24 cellular contexts compared by ENCODE assay signal in genomic region chr18:46696268-46696667, GRCh38. TPM values are rescaled to one million over a fixed set of nuclear protein-coding genes. Genes with fewer than 3 reads are reported as not detected.
A peak's percentile ranks its signal among the peaks of the same experiment; 100 is the strongest.
DNase-seq lines count a peak whose midpoint lies in the region; ATAC-seq, FAIRE-seq and TF ChIP-seq lines count a peak whose summit lies in the region.
"Had no signal": no experiment of that assay in that cellular context is flagged by ENCODE, and none has a peak within 500 bp of the region (broad histone marks: within the 10 kb centered on the region; RNA-seq: fewer than 3 reads in every experiment).

No MANE protein-coding gene starts in this region.

- ATAC-seq in Right ventricle myocardium superior (ENCODE audit: poor library complexity) = peak; percentile 48
- no peak for ATAC-seq in Right ventricle myocardium inferior
- peak; percentile 92 for ATAC-seq in left ventricle myocardium superior
- ATAC-seq in GM19397 (IDR thresholded peaks at IDR 0.05; ENCODE audit: unreplicated experiment) = no peak
- ATAC-seq: A549, HCT116 had no signal

- no peak overlapping the region for H3K4me3 ChIP-seq in testis
- H3K4me3 ChIP-seq: A549, GM23248 had no signal

- no peak overlapping the region for H3K27ac ChIP-seq in testis
- H3K27ac ChIP-seq: 22Rv1, A549, C4-2B, GM23248 had no signal

- H3K27me3 ChIP-seq in testis = no peaks in the 10 kb centered on the region

- no peak for TF ChIP-seq CTCF in testis (IDR thresholded peaks at IDR 0.05)

- FAIRE-seq in frontal cortex (lab: Jason Lieb, UNC) = no peak
- FAIRE-seq: A549, D721Med, G401.6, GM12891, GM19239, HTR-8/SVneo had no signal

- TF ChIP-seq POLR2A in testis (IDR thresholded peaks at IDR 0.05) = no peak

- DNase-seq in Right ventricle myocardium superior = no peak
- DNase-seq in Right ventricle myocardium inferior (ENCODE audit: missing footprints) = no peak
- DNase-seq in left ventricle myocardium superior = peak; percentile 30
- DNase-seq in cardiac septum (ENCODE audit: low spot score) = no peak
- peak; percentile 46 for DNase-seq in testis
- DNase-seq in frontal cortex (ENCODE audit: low spot score in 2 of 2) = no peak
- DNase-seq: AML-193; Caco-2; CD4-positive, alpha-beta T cell; GM23248; HFFc6; IMR-90 had no signal

- no peaks in the 10 kb centered on the region for H3K36me3 ChIP-seq in testis (ENCODE audit: low read depth, missing control alignments)

- WGBS in testis, 2 donors = 40 to 70% methylated on average over 3 of the region's 3 CpGs

- no peaks in the 10 kb centered on the region for H3K9me3 ChIP-seq in testis
- H3K9me3 ChIP-seq: A549, Caco-2 had no signal

- intact Hi-C loops in Right ventricle myocardium superior (cut with DNase I) = no loop called here
- intact Hi-C loops in Right ventricle myocardium inferior (cut with DNase I) = no loop called here
- intact Hi-C loops in left ventricle myocardium superior (cut with micrococcal nuclease) = no loop called here
- intact Hi-C loops in cardiac septum (cut with DNase I) = loop anchor here (5.0 kb wide), 1 partner anchor 61 kb away; the partner anchor contains the start of gene ST8SIA5
- intact Hi-C loops in testis (cut with DNase I; ENCODE audit: low total_unique reads) = no loop called here

- H3K4me1 ChIP-seq in testis = no peaks in the 10 kb centered on the region
- H3K4me1 ChIP-seq: A549, Caco-2 had no signal

RNA-seq across cellular contexts. Expression of gene LOXHD1, which starts 39.2 kb away (rescaled TPM):
- total RNA-seq in Right ventricle myocardium superior = 0.62 TPM
- total RNA-seq in Right ventricle myocardium inferior = 0.35 TPM
- 0.74 TPM for total RNA-seq in left ventricle myocardium superior
- 0.48 TPM for total RNA-seq in cardiac septum
- total RNA-seq in testis = 10 to 100 TPM; 11.3 to 29.6 TPM
- polyA plus RNA-seq in testis (ENCODE audit: insufficient read depth, low read depth, low replicate concordance) = 59.4 TPM
- 0.41 TPM for total RNA-seq in frontal cortex
- total RNA-seq: Caco-2; CD4-positive, alpha-beta T cell; GM23248; H4; HFFc6; IMR-90 had no signal
- polyA plus RNA-seq: A549, BJ, GM23248, IMR-90 had no signal

Comparison
In these comparisons a context has a peak if more than half of its experiments do, and no peak if none do; other contexts are left out.
1. ATAC-seq: peak in Right ventricle myocardium superior (single experiment) and left ventricle myocardium superior (single experiment); none in Right ventricle myocardium inferior (single experiment) and GM19397 (single experiment).
2. DNase-seq: peak in left ventricle myocardium superior (single experiment) and testis (single experiment); none in Right ventricle myocardium superior (single experiment), Right ventricle myocardium inferior (single experiment), cardiac septum (single experiment) and frontal cortex (0 of 2).